ENCODE assay signal across 10 cellular contexts in genomic region chr9:128161230-128161902, GRCh38. TPM values are rescaled to one million over a fixed set of nuclear protein-coding genes. Genes with fewer than 3 reads are reported as not detected.
A peak's percentile ranks its signal among the peaks of the same experiment; 100 is the strongest.
DNase-seq lines count a peak whose midpoint lies in the region; ATAC-seq, FAIRE-seq and TF ChIP-seq lines count a peak whose summit lies in the region.
"Not testable (repeated sequence)": the region's sequence is repeated elsewhere in the genome, so short reads cannot be mapped to it uniquely, and the experiment has no call there.
"Had no signal": no experiment of that assay in that cellular context is flagged by ENCODE, and none has a peak within 500 bp of the region (broad histone marks: within the 10 kb centered on the region; RNA-seq: fewer than 3 reads in every experiment).

No MANE protein-coding gene starts in this region.

- not testable (repeated sequence) for H3K27me3 Mint-ChIP-seq in HFFc6 (ENCODE audit: insufficient read depth); activated T-cell treated with anti-CD3 and anti-CD28 coated beads, Interleukin-2, amount 50 U/mL, for 4 hours (ENCODE audit: low read depth)

- TF ChIP-seq RAD21 in A549 (conservative IDR thresholded peaks at IDR 0.05 in 1 of 2, IDR thresholded peaks at IDR 0.05 in 1 of 2): not testable (repeated sequence)

- peak overlapping the region; percentile 97 for H3K9ac ChIP-seq in NT2/D1 (ENCODE audit: insufficient read length, low read depth)
- H3K9ac ChIP-seq in endocrine pancreas (ENCODE audit: control insufficient read depth, insufficient read depth, low read length): not testable (repeated sequence)
- peak overlapping the region; percentile 51 for H3K9ac ChIP-seq in muscle layer of colon (ENCODE audit: low read length)

- TF ChIP-seq EP300 in A549 (IDR thresholded peaks at IDR 0.05): not testable (repeated sequence)

- H3K27me3 ChIP-seq in NT2/D1 (ENCODE audit: insufficient read depth, insufficient read length); endocrine pancreas (ENCODE audit: control insufficient read depth, insufficient read depth, low read length); muscle layer of colon (ENCODE audit: control insufficient read depth in 1 of 2, insufficient read depth in 2 of 2, low read length in 2 of 2): not testable (repeated sequence)

- CTCF ChIA-PET in A549 (lab: Yijun Ruan, JAX): interaction anchor here (0.9 to 3.2 kb wide), 8 partner anchors 9 to 44 kb away, joined by 3 to 14 read pairs (median 4); no protein-coding TSS in a partner anchor

- H3K4me2 ChIP-seq in A549: peak overlapping the region; percentile 98

- H3K36me3 ChIP-seq in NT2/D1 (ENCODE audit: insufficient read depth, insufficient read length, low read length) (peaks cover 40% of the 10 kb centered on the region), muscle layer of colon (ENCODE audit: insufficient read depth, low read length) (peaks cover 29% of the 10 kb centered on the region)
- H3K36me3 ChIP-seq in endocrine pancreas (ENCODE audit: control insufficient read depth, insufficient read depth, low read length): not testable (repeated sequence)

- not testable (repeated sequence) for H3K9me3 ChIP-seq in A549; NT2/D1 (ENCODE audit: insufficient read depth, low read length); endocrine pancreas (ENCODE audit: control insufficient read depth, low read length); muscle layer of colon (ENCODE audit: low read length)

- not testable (repeated sequence) for DNase-seq in A549 (ENCODE audit: low read depth in 1 of 2, low spot score in 1 of 2); HFFc6; NT2/D1 (ENCODE audit: low read depth, low spot score); activated T-cell treated with anti-CD3 and anti-CD28 coated beads, Interleukin-2, amount 50 U/mL, for 4 hours

- FAIRE-seq in A549 (lab: Jason Lieb, UNC): not testable (repeated sequence)

- TF ChIP-seq CTCF in A549 (IDR thresholded peaks at IDR 0.05); HFFc6 (IDR thresholded peaks at IDR 0.05): not testable (repeated sequence)

- H3K9me3 Mint-ChIP-seq in HFFc6; activated T-cell treated with anti-CD3 and anti-CD28 coated beads, Interleukin-2, amount 50 U/mL, for 4 hours: not testable (repeated sequence)

- H3K27ac ChIP-seq in A549; muscle layer of colon (ENCODE audit: low read depth, low read length): not testable (repeated sequence)

- H3K27ac Mint-ChIP-seq in HFFc6: not testable (repeated sequence)

- WGBS in A549 (ENCODE audit: missing lambda C conversion rate): 94% methylated on average over 13 of the region's 13 CpGs

- H3K4me3 Mint-ChIP-seq in HFFc6: peak overlapping the region; percentile 80
- peak overlapping the region; percentile 82 for H3K4me3 Mint-ChIP-seq in activated T-cell treated with anti-CD3 and anti-CD28 coated beads, Interleukin-2, amount 50 U/mL, for 4 hours

- peaks cover 14% of the 10 kb centered on the region for H3K36me3 Mint-ChIP-seq in HFFc6 (ENCODE audit: low read depth)
- peaks cover 14% of the 10 kb centered on the region for H3K36me3 Mint-ChIP-seq in activated T-cell treated with anti-CD3 and anti-CD28 coated beads, Interleukin-2, amount 50 U/mL, for 4 hours (ENCODE audit: insufficient read depth)

- H3K4me1 Mint-ChIP-seq in HFFc6 (ENCODE audit: low read depth): peaks cover 15% of the 10 kb centered on the region; the same call in 1 of the 2 replicates
- peaks cover 21% of the 10 kb centered on the region for H3K4me1 Mint-ChIP-seq in activated T-cell treated with anti-CD3 and anti-CD28 coated beads, Interleukin-2, amount 50 U/mL, for 4 hours (ENCODE audit: low read depth)

- H3K4me1 ChIP-seq in A549: peaks cover 11% of the 10 kb centered on the region; the same call in 1 of the 3 replicates
- not testable (repeated sequence) for H3K4me1 ChIP-seq in NT2/D1 (ENCODE audit: insufficient read depth, insufficient read length); endocrine pancreas (ENCODE audit: control insufficient read depth, insufficient read depth, low read length); muscle layer of colon (ENCODE audit: insufficient read depth, low read length)

- POLR2A ChIA-PET in A549 (lab: Yijun Ruan, JAX): interaction anchor here (0.9 kb wide), 2 partner anchors 32 to 33 kb away, joined by 3 to 4 read pairs; no protein-coding TSS in a partner anchor

- TF ChIP-seq POLR2A in A549 (IDR thresholded peaks at IDR 0.05; ENCODE audit: low read length): not testable (repeated sequence)

- H3K4me3 ChIP-seq in A549: not testable (repeated sequence)
- peak overlapping the region; percentile 87 for H3K4me3 ChIP-seq in NT2/D1 (ENCODE audit: insufficient read length, low read depth)
- H3K4me3 ChIP-seq in endocrine pancreas (ENCODE audit: control insufficient read depth, insufficient read depth, low read length): peak overlapping the region; percentile 30
- peak overlapping the region in 1 of 2 donors; percentile 80 for H3K4me3 ChIP-seq in muscle layer of colon (ENCODE audit: low read depth in 1 of 2, low read length in 2 of 2)

- ATAC-seq in A549; activated T-cell treated with anti-CD3 and anti-CD28 coated beads, Interleukin-2, amount 50 U/mL, for 4 hours: not testable (repeated sequence)

RNA-seq across cellular contexts. Expression of gene BBLN, which starts 1.3 kb away (rescaled TPM):
- polyA plus RNA-seq in A549 (2011; rRNA removed) (23.0 and 23.8 TPM in 2 replicates), A549 (2017; fragmentation: RNase III; extraction: RNeasy Plus Mini Kit Qiagen cat#74134 plus additional on column Dnase treatment) (23.3 to 28.1 TPM (median 26.0 TPM) in 3 replicates)
- polyA plus RNA-seq in A549 (2012; cell fraction: cytosol; rRNA removed): 39.6 and 58.1 TPM in 2 replicates
- polyA plus RNA-seq in A549 (2012; cell fraction: nucleus; rRNA removed): 36.5 and 39.0 TPM in 2 replicates
- 8.4 and 8.9 TPM in 2 replicates for polyA minus RNA-seq in A549 (2011; rRNA and poly(A)+ RNA removed)
- total RNA-seq in HFFc6 (2021; fragmentation: NEBNext Ultra II Directional; extraction: Animal tissue kit (Norgen Biotek cat#: 25700)): 10 to 100 TPM; 45.7 to 63.2 (median 50.5) TPM
- 10 to 100 TPM; 71.0 to 72.7 (median 71.6) TPM for total RNA-seq in activated T-cell treated with anti-CD3 and anti-CD28 coated beads, Interleukin-2, amount 50 U/mL, for 4 hours

RNA-seq across cellular contexts. Expression of gene LCN2, which starts 12.1 kb away (rescaled TPM):
- 11.9 and 18.1 TPM in 2 replicates for polyA plus RNA-seq in A549 (2011; rRNA removed)
- 0.89 and 0.93 TPM in 2 replicates for polyA plus RNA-seq in A549 (2012; cell fraction: cytosol; rRNA removed)
- 0.55 and 1.0 TPM in 2 replicates for polyA plus RNA-seq in A549 (2012; cell fraction: nucleus; rRNA removed)
- polyA plus RNA-seq in A549 (2017; fragmentation: RNase III; extraction: RNeasy Plus Mini Kit Qiagen cat#74134 plus additional on column Dnase treatment): 2.3 to 3.0 TPM (median 2.6 TPM) in 3 replicates
- 5.7 and 7.4 TPM in 2 replicates for polyA minus RNA-seq in A549 (2011; rRNA and poly(A)+ RNA removed)
- not detected for total RNA-seq in HFFc6 (2021; fragmentation: NEBNext Ultra II Directional; extraction: Animal tissue kit (Norgen Biotek cat#: 25700))
- not detected for total RNA-seq in activated T-cell treated with anti-CD3 and anti-CD28 coated beads, Interleukin-2, amount 50 U/mL, for 4 hours
- total RNA-seq: Daoy, dermis microvascular lymphatic vessel endothelial cell, LHCN-M2, sigmoid colon had no signal

RNA-seq across cellular contexts. Expression of gene CIZ1, which starts 30.0 kb away (rescaled TPM):
- polyA plus RNA-seq in A549 (2011; rRNA removed): 39.2 and 50.3 TPM in 2 replicates
- polyA plus RNA-seq in A549 (2012; cell fraction: cytosol; rRNA removed): 40.3 and 49.3 TPM in 2 replicates
- polyA plus RNA-seq in A549 (2012; cell fraction: nucleus; rRNA removed): 87.4 and 112 TPM in 2 replicates
- 83.0 to 93.6 TPM (median 92.5 TPM) in 3 replicates for polyA plus RNA-seq in A549 (2017; fragmentation: RNase III; extraction: RNeasy Plus Mini Kit Qiagen cat#74134 plus additional on column Dnase treatment)
- polyA minus RNA-seq in A549 (2011; rRNA and poly(A)+ RNA removed): 47.2 and 76.6 TPM in 2 replicates
- total RNA-seq in HFFc6 (2021; fragmentation: NEBNext Ultra II Directional; extraction: Animal tissue kit (Norgen Biotek cat#: 25700)): 100 to 1,000 TPM; 119 to 168 (median 148) TPM
- 100 to 1,000 TPM; 117 to 128 (median 124) TPM for total RNA-seq in activated T-cell treated with anti-CD3 and anti-CD28 coated beads, Interleukin-2, amount 50 U/mL, for 4 hours

RNA-seq across cellular contexts. Expression of gene PTGES2, which starts 33.8 kb away (rescaled TPM):
- polyA plus RNA-seq in A549 (2011; rRNA removed) (79.8 and 94.5 TPM in 2 replicates), A549 (2017; fragmentation: RNase III; extraction: RNeasy Plus Mini Kit Qiagen cat#74134 plus additional on column Dnase treatment) (92.6 to 97.2 TPM (median 94.1 TPM) in 3 replicates)
- polyA plus RNA-seq in A549 (2012; cell fraction: cytosol; rRNA removed): 191 and 205 TPM in 2 replicates
- polyA plus RNA-seq in A549 (2012; cell fraction: nucleus; rRNA removed): 242 and 295 TPM in 2 replicates
- polyA minus RNA-seq in A549 (2011; rRNA and poly(A)+ RNA removed): 95.4 and 96.9 TPM in 2 replicates
- total RNA-seq in HFFc6 (2021; fragmentation: NEBNext Ultra II Directional; extraction: Animal tissue kit (Norgen Biotek cat#: 25700)): 10 to 100 TPM; 68.5 to 82.8 (median 70.6) TPM
- 100 to 1,000 TPM; 123 to 132 (median 123) TPM for total RNA-seq in activated T-cell treated with anti-CD3 and anti-CD28 coated beads, Interleukin-2, amount 50 U/mL, for 4 hours

RNA-seq across cellular contexts. Expression of gene DNM1, which starts 41.8 kb away (rescaled TPM):
- polyA plus RNA-seq in A549 (2011; rRNA removed): 60.2 and 70.7 TPM in 2 replicates
- polyA plus RNA-seq in A549 (2012; cell fraction: cytosol; rRNA removed): 65.9 and 77.9 TPM in 2 replicates
- 394 and 431 TPM in 2 replicates for polyA plus RNA-seq in A549 (2012; cell fraction: nucleus; rRNA removed)
- 99.8 to 139 TPM (median 136 TPM) in 3 replicates for polyA plus RNA-seq in A549 (2017; fragmentation: RNase III; extraction: RNeasy Plus Mini Kit Qiagen cat#74134 plus additional on column Dnase treatment)
- polyA minus RNA-seq in A549 (2011; rRNA and poly(A)+ RNA removed): 198 and 226 TPM in 2 replicates
- total RNA-seq in HFFc6 (2021; fragmentation: NEBNext Ultra II Directional; extraction: Animal tissue kit (Norgen Biotek cat#: 25700)): 10 to 100 TPM; 17.4 to 38.2 (median 32.7) TPM
- under 1 TPM; 0.32 to 0.43 (median 0.40) TPM for total RNA-seq in activated T-cell treated with anti-CD3 and anti-CD28 coated beads, Interleukin-2, amount 50 U/mL, for 4 hours
